8 cellular contexts compared by ENCODE assay signal in the genomic region with DNA sequence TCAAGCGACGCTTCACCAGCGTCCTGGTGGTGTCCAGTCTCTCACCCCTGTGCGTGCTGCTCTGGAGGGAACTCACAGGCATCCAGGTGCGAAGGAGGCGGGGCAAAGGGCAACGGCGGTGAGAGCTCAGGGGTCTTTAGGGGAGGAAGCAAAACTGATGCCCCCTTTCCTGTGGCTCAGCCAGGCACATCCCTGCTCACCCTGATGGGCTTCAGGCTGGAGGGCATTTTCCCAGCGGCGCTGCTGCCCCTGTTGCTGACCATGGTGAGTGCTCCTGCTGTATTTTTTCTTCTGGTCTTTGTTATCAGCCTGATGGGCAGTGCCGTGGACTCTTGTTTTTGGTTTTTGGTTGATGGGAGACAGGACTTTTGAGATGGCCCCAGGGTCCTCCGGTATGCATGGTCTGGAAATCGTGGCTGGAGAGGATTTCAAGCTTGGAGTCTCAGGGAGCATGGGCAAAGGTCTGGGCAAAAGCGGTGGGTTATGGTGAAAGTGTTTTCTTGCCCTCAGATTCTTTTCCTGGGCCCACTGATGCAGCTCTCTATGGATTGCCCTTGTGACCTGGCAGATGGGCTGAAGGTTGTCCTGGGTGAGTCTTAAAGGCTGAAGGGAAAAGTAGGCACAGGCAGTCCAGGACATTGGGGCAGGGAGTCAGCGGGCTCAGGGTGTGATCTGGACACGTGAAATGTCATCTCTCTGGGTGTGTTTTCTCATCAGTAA. TPM values are rescaled to one million over a fixed set of nuclear protein-coding genes. Genes with fewer than 3 reads are reported as not detected.
DNase-seq lines count a peak whose midpoint lies in the region; ATAC-seq and TF ChIP-seq lines count a peak whose summit lies in the region.

No MANE protein-coding gene starts in this region.

- H4K20me1 ChIP-seq in fibroblast of lung (ENCODE audit: control insufficient read depth, extremely low read depth, insufficient read depth, low read length) = no peaks in the 10 kb centered on the region

- H3K9me3 ChIP-seq in RWPE2 (ENCODE audit: severe bottlenecking) (no peaks in the 10 kb centered on the region), fibroblast of lung (ENCODE audit: control insufficient read depth, insufficient read depth, low read depth, low read length) (no peaks in the 10 kb centered on the region)

- peak overlapping the region; percentile 96 for H3K4me2 ChIP-seq in fibroblast of lung (ENCODE audit: extremely low read depth, insufficient read depth, low read length)

- H3K4me3 ChIP-seq in GM12875 (ENCODE audit: low read depth, low read length) = peak overlapping the region; percentile 100
- H3K4me3 ChIP-seq in RWPE2 (ENCODE audit: severe bottlenecking) = peak overlapping the region; percentile 97
- H3K4me3 ChIP-seq in fibroblast of lung (replicated peaks in 1 of 4; ENCODE audit: control extremely low read depth in 1 of 4, insufficient read depth in 1 of 4, low read depth in 3 of 4, low read length in 4 of 4) = peak overlapping the region; percentile 93 to 99 (median 98)
- H3K4me3 ChIP-seq in retinal pigment epithelial cell (ENCODE audit: low read length) = peak overlapping the region; percentile 96

- peaks cover 42% of the 10 kb centered on the region for H3K79me2 ChIP-seq in fibroblast of lung (ENCODE audit: control insufficient read depth, insufficient read depth, low read length)

- H2AFZ ChIP-seq in fibroblast of lung (ENCODE audit: low read length) = peak overlapping the region; percentile 92

- no peaks in the 10 kb centered on the region for H3K27me3 ChIP-seq in RWPE2 (ENCODE audit: insufficient read depth, poor library complexity, severe bottlenecking)
- H3K27me3 ChIP-seq in fibroblast of lung (ENCODE audit: control insufficient read depth, insufficient read depth, low read length) = no peaks in the 10 kb centered on the region

- ATAC-seq in RWPE2 (ENCODE audit: low read depth) = no peak
- no peak for ATAC-seq in esophagus mucosa
- no peak for ATAC-seq in HG03354 (IDR thresholded peaks at IDR 0.05; ENCODE audit: poor library complexity, severe bottlenecking, unreplicated experiment)

- no peak for DNase-seq in RWPE2 (ENCODE audit: low spot score)
- no peak for DNase-seq in fibroblast of lung (ENCODE audit: low read depth in 2 of 2)
- DNase-seq in retinal pigment epithelial cell (ENCODE audit: low read depth) = no peak
- DNase-seq in NCI-H2196 (lab: John Stamatoyannopoulos, UW; ENCODE audit: unreplicated experiment) = no peak
- no peak for DNase-seq in NCI-H1105 treated with DMSO at 0.1 percent for 48 hours (lab: John Stamatoyannopoulos, UW)

- H3K27ac ChIP-seq in RWPE2 (ENCODE audit: poor library complexity, severe bottlenecking) = peak overlapping the region; percentile 66
- peak overlapping the region; percentile 99 for H3K27ac ChIP-seq in fibroblast of lung (ENCODE audit: insufficient read depth, low read length)

- TF ChIP-seq CTCF in GM12875 (IDR thresholded peaks at IDR 0.05; ENCODE audit: borderline replicate concordance, insufficient read depth, low read depth, low read length) = no peak
- no peak for TF ChIP-seq CTCF in RWPE2 (IDR thresholded peaks at IDR 0.05; ENCODE audit: poor library complexity, severe bottlenecking)
- no peak for TF ChIP-seq CTCF in fibroblast of lung (conservative IDR thresholded peaks at IDR 0.05 in 1 of 2, IDR thresholded peaks at IDR 0.05 in 1 of 2; ENCODE audit: low read depth in 1 of 2, low read length in 2 of 2)
- no peak for TF ChIP-seq CTCF in retinal pigment epithelial cell (conservative IDR thresholded peaks at IDR 0.05; ENCODE audit: low read depth, low read length)

- no peaks in the 10 kb centered on the region for H3K4me1 ChIP-seq in RWPE2 (ENCODE audit: insufficient read depth, poor library complexity, severe bottlenecking)
- H3K4me1 ChIP-seq in fibroblast of lung (ENCODE audit: control insufficient read depth, extremely low read depth, insufficient read depth, low read length) = peaks cover 8% of the 10 kb centered on the region

- peak overlapping the region; percentile 100 for H3K9ac ChIP-seq in fibroblast of lung (ENCODE audit: insufficient read depth, low read length)

- H3K36me3 ChIP-seq in RWPE2 (ENCODE audit: low read depth) (peaks cover 42% of the 10 kb centered on the region), fibroblast of lung (ENCODE audit: control insufficient read depth, insufficient read depth, low read length) (peaks cover 21% of the 10 kb centered on the region)

RNA-seq across cellular contexts. Expression of a gene that starts 0.7 kb away (rescaled TPM):
- 13.4 and 14.4 TPM in 2 replicates for total RNA-seq in fibroblast of lung
- polyA plus RNA-seq in fibroblast of lung = 7.0 and 9.4 TPM in 2 replicates
- polyA plus RNA-seq in fibroblast of lung (2012) = 8.6 and 13.6 TPM in 2 replicates
- 15.1 and 21.5 TPM in 2 replicates for polyA minus RNA-seq in fibroblast of lung (ENCODE audit: low replicate concordance)
- total RNA-seq in esophagus mucosa = 14.5 TPM

RNA-seq across cellular contexts. Expression of a gene that starts 12.9 kb away (rescaled TPM):
- 10.5 and 14.5 TPM in 2 replicates for total RNA-seq in fibroblast of lung
- 3.8 and 5.7 TPM in 2 replicates for polyA plus RNA-seq in fibroblast of lung
- polyA plus RNA-seq in fibroblast of lung (2012) = 8.7 and 17.9 TPM in 2 replicates
- 2.3 and 2.6 TPM in 2 replicates for polyA minus RNA-seq in fibroblast of lung (ENCODE audit: low replicate concordance)
- total RNA-seq in esophagus mucosa = 8.6 TPM
